Comparison of ENCODE assay signal across 19 cellular contexts in the genomic region with DNA sequence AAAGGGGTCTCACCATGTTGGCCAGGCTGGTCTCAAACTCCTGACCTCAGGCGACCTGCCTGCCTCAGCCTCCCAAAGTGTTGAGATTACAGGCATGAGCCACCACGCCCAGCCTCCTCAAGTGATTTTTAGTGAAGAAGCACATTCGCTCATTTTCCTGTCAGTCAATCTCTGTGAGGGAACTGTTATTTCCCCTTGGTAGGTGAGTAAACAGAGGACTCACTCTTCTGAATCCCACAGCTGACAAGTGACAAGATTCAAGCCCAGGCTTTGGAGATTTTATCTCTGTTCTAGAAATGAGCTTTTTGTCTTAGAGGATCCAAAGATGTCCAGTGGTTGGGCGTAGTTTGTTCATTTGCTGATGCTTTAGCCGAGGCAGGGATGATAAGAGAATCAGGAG. TPM values are rescaled to one million over a fixed set of nuclear protein-coding genes. Genes with fewer than 3 reads are reported as not detected.
DNase-seq lines count a peak whose midpoint lies in the region; ATAC-seq, FAIRE-seq and TF ChIP-seq lines count a peak whose summit lies in the region.
"Had no signal": no experiment of that assay in that cellular context is flagged by ENCODE, and none has a peak within 500 bp of the region (broad histone marks: within the 10 kb centered on the region; RNA-seq: fewer than 3 reads in every experiment).

No MANE protein-coding gene starts in this region.

- in situ Hi-C loops in HepG2 (cut with HindIII; ENCODE audit: extremely low pct_ligation_motif_present, low pct_unique_long_range_greater_than_20kb) = no loop called here

- intact Hi-C loops in HepG2 (cut with micrococcal nuclease; ENCODE audit: unreplicated experiment) = loop anchor here (5.0 kb wide), 1 partner anchor 1456 kb away; no protein-coding TSS in a partner anchor
- intact Hi-C loops in right lobe of liver (cut with DNase I) = no loop called here
- intact Hi-C loops in upper lobe of right lung (cut with DNase I) = no loop called here
- intact Hi-C loops in adrenal gland (cut with DNase I) = no loop called here

- CTCF ChIA-PET in HepG2 (lab: Yijun Ruan, JAX; ENCODE audit: low intra/inter-chr PET ratio, low total read pairs) = no interaction called here

- no peak overlapping the region for H3K9ac ChIP-seq in HepG2 (ENCODE audit: insufficient read depth, low read depth, low read length)

- 0 out of 5 replicates have a peak, but pooled peaks cover 0 to 17% of the 10 kb centered on the region in 2 experiments for H3K27me3 ChIP-seq in HepG2 (ENCODE audit: control insufficient read depth in 1 of 2, insufficient read depth in 2 of 2, low read length in 2 of 2)
- no peaks in the 10 kb centered on the region for H3K27me3 ChIP-seq in right lobe of liver
- H3K27me3 ChIP-seq in upper lobe of right lung = no peaks in the 10 kb centered on the region
- H3K27me3 ChIP-seq in adrenal gland = no peaks in the 10 kb centered on the region
- H3K27me3 ChIP-seq: right atrium auricular region, upper lobe of left lung had no signal

- DNase-seq in HepG2 (ENCODE audit: low spot score) = no peak
- DNase-seq in right lobe of liver = no peak
- DNase-seq in NCI-H510A treated with DMSO at 0.1 percent for 48 hours (lab: John Stamatoyannopoulos, UW) = peak; percentile 61
- DNase-seq in epithelial cell of esophagus (ENCODE audit: low read depth) = peak; percentile 76
- no peak for DNase-seq in upper lobe of right lung
- no peak for DNase-seq in SW 1271 (lab: John Stamatoyannopoulos, UW)
- no peak for DNase-seq in adrenal gland
- no peak for DNase-seq in NCI-H1417 treated with DMSO at 0.1 percent for 48 hours (lab: John Stamatoyannopoulos, UW)
- DNase-seq: activated CD8-positive, alpha-beta memory T cell treated with anti-CD3 and anti-CD28 coated beads, Interleukin-2, amount 50 U/mL, for 4 hours; cerebellar nuclear complex; DND-41; natural killer cell; NCI-H2081 treated with DMSO at 0.1 percent for 48 hours; stimulated activated CD4-positive, alpha-beta T cell treated with anti-CD3 and anti-CD28 coated beads, Interleukin-2, amount 100 ng/mL, for 48 hours had no signal

- no TSS peak for BruUV-seq in HepG2 (replicated peaks; lab: Mats Ljungman, UMichigan)

- POLR2A ChIA-PET in HepG2 (lab: Yijun Ruan, JAX) = no interaction called here

- TF ChIP-seq EP300 in HepG2 (IDR thresholded peaks at IDR 0.05; ENCODE audit: low read depth in 2 of 2, low read length in 2 of 2) (no peak), HepG2 (CRISPR knock-in tag; IDR thresholded peaks at IDR 0.05; ENCODE audit: borderline replicate concordance) (no peak)

- no peak; the same call in 2 of the 3 replicates for ATAC-seq in HepG2
- ATAC-seq in right lobe of liver = no peak
- no peak for ATAC-seq in upper lobe of right lung
- ATAC-seq: activated CD4-positive, CD25-positive, alpha-beta regulatory T cell treated with anti-CD3 and anti-CD28 coated beads, Interleukin-2, amount 50 U/mL, for 24 hours; left lobe of liver; natural killer cell had no signal

- H4K20me1 ChIP-seq in HepG2 (ENCODE audit: insufficient read depth, low read length) = no peaks in the 10 kb centered on the region

- 45% methylated on average over 5 of the region's 5 CpGs for WGBS in HepG2 (ENCODE audit: low lambda C conversion rate)
- WGBS in right lobe of liver (ENCODE audit: insufficient coverage, low coverage, low lambda C conversion rate, missing lambda C conversion rate) = 80% methylated on average over 2 of the region's 5 CpGs
- 83 to 91% (median 85%) methylated on average over 5 of the region's 5 CpGs for WGBS in adrenal gland, 4 donors

- peaks cover 11% of the 10 kb centered on the region for H3K4me1 ChIP-seq in HepG2 (ENCODE audit: insufficient read depth, low read length)
- H3K4me1 ChIP-seq in right lobe of liver = no peaks in the 10 kb centered on the region
- peaks cover 32% of the 10 kb centered on the region for H3K4me1 ChIP-seq in upper lobe of right lung
- H3K4me1 ChIP-seq in adrenal gland (replicated peaks in 1 of 2) = no peaks in the 10 kb centered on the region

- no peak overlapping the region for H3K27ac ChIP-seq in HepG2 (ENCODE audit: extremely low read length, insufficient read depth, low read length)
- no peak overlapping the region for H3K27ac ChIP-seq in right lobe of liver
- H3K27ac ChIP-seq in upper lobe of right lung = peak overlapping the region; percentile 55
- no peak overlapping the region for H3K27ac ChIP-seq in adrenal gland
- H3K27ac ChIP-seq: right atrium auricular region had no signal

- TF ChIP-seq RAD21 in HepG2 (CRISPR knock-in tag; IDR thresholded peaks at IDR 0.05) = no peak

- H3K9me3 ChIP-seq in HepG2 (ENCODE audit: low read length) = no peaks in the 10 kb centered on the region
- no peaks in the 10 kb centered on the region for H3K9me3 ChIP-seq in right lobe of liver
- no peaks in the 10 kb centered on the region for H3K9me3 ChIP-seq in upper lobe of right lung
- no peaks in the 10 kb centered on the region for H3K9me3 ChIP-seq in adrenal gland (replicated peaks in 1 of 3)
- H3K9me3 ChIP-seq: right atrium auricular region, upper lobe of left lung had no signal

- no peak overlapping the region for H3K4me2 ChIP-seq in HepG2 (ENCODE audit: low read depth, low read length)

- no peak overlapping the region for H2AFZ ChIP-seq in HepG2 (ENCODE audit: low read length)

- no peak for FAIRE-seq in HepG2 (lab: Jason Lieb, UNC)

- TF ChIP-seq POLR2A in HepG2 (IDR thresholded peaks at IDR 0.05; ENCODE audit: insufficient read depth in 1 of 2, low read depth in 2 of 2, low read length in 2 of 2) (no peak), right lobe of liver (IDR thresholded peaks at IDR 0.05) (no peak), adrenal gland (IDR thresholded peaks at IDR 0.05) (no peak)

- H3K79me2 ChIP-seq in HepG2 (ENCODE audit: insufficient read depth, low read length) = no peaks in the 10 kb centered on the region

- no peaks in the 10 kb centered on the region for H3K36me3 ChIP-seq in HepG2 (replicated peaks in 1 of 2; ENCODE audit: control insufficient read depth in 1 of 2, insufficient read depth in 2 of 2, low read length in 2 of 2)
- no peaks in the 10 kb centered on the region for H3K36me3 ChIP-seq in right lobe of liver
- H3K36me3 ChIP-seq in upper lobe of right lung = no peaks in the 10 kb centered on the region
- H3K36me3 ChIP-seq in adrenal gland (replicated peaks in 1 of 2) = no peaks in the 10 kb centered on the region
- H3K36me3 ChIP-seq: right atrium auricular region, upper lobe of left lung had no signal

- no peak overlapping the region for H3K4me3 ChIP-seq in HepG2 (replicated peaks in 1 of 3; ENCODE audit: insufficient read depth in 1 of 3, low read depth in 2 of 3, low read length in 3 of 3)
- no peak overlapping the region for H3K4me3 ChIP-seq in right lobe of liver
- H3K4me3 ChIP-seq in epithelial cell of esophagus (ENCODE audit: low read length) = no peak overlapping the region
- H3K4me3 ChIP-seq in upper lobe of right lung = no peak overlapping the region
- H3K4me3 ChIP-seq in adrenal gland = no peak overlapping the region
- H3K4me3 ChIP-seq: right atrium auricular region, upper lobe of left lung had no signal

- TF ChIP-seq CTCF in HepG2 (CRISPR knock-in tag; IDR thresholded peaks at IDR 0.05) (no peak), right lobe of liver (IDR thresholded peaks at IDR 0.05) (no peak), epithelial cell of esophagus (IDR thresholded peaks at IDR 0.05; ENCODE audit: insufficient read depth, low read depth, low read length, missing control alignments) (no peak), upper lobe of right lung (IDR thresholded peaks at IDR 0.05) (no peak), adrenal gland (IDR thresholded peaks at IDR 0.05) (no peak)

TF ChIP-seq in HepG2, 621 proteins besides CTCF, POLR2A, EP300 and RAD21:
- no peak for TF ChIP-seq HNRNPUL1 (IDR thresholded peaks at IDR 0.05; ENCODE audit: low read depth, low read length)
- TF ChIP-seq, protein P1, sequence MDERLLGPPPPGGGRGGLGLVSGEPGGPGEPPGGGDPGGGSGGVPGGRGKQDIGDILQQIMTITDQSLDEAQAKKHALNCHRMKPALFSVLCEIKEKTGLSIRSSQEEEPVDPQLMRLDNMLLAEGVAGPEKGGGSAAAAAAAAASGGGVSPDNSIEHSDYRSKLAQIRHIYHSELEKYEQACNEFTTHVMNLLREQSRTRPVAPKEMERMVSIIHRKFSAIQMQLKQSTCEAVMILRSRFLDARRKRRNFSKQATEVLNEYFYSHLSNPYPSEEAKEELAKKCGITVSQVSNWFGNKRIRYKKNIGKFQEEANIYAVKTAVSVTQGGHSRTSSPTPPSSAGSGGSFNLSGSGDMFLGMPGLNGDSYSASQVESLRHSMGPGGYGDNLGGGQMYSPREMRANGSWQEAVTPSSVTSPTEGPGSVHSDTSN (CRISPR knock-in tag; IDR thresholded peaks at IDR 0.05) = peak; percentile 52; the same call in 1 of the 2 replicates
TF ChIP-seq in HepG2: peak in this region for 1.

RNA-seq across cellular contexts. Expression of gene TACSTD2, which starts 43.9 kb away (rescaled TPM):
- total RNA-seq in HepG2 (2016; rRNA removed; fragmentation: Illumina TruSeq; extraction: Trizol) (not detected in 2 replicates), right lobe of liver (1 to 10 TPM; 1.0 to 4.7 (median 1.3) TPM), upper lobe of right lung (112 TPM), adrenal gland (1 to 10 TPM in 3 of 8 donors, under 1 TPM in 5; 0.32 to 2.5 (median 0.76) TPM)
- total RNA-seq in HepG2 (2016; cell fraction: cytosol; rRNA removed; fragmentation: Illumina TruSeq; extraction: Trizol; ENCODE audit: low read depth) = not detected in 2 replicates
- not detected in 2 replicates for total RNA-seq in HepG2 (2016; cell fraction: insoluble cytoplasmic fraction; rRNA removed; fragmentation: Illumina TruSeq; extraction: Trizol)
- not detected in 2 replicates for total RNA-seq in HepG2 (2016; cell fraction: membrane; rRNA removed; fragmentation: Illumina TruSeq; extraction: Trizol)
- total RNA-seq in HepG2 (2016; cell fraction: nucleus; rRNA removed; fragmentation: Illumina TruSeq; extraction: Trizol) = not detected in 2 replicates
- polyA plus RNA-seq in HepG2 (2011; rRNA removed) (not detected in 2 replicates), adrenal gland (1 to 10 TPM in 2 of 3 donors, under 1 TPM in 1; 0.22 to 1.5 (median 1.2) TPM)
- polyA plus RNA-seq in HepG2 (2011; cell fraction: cytosol; rRNA removed) = not detected in 2 replicates
- polyA plus RNA-seq in HepG2 (2011; cell fraction: nucleus; rRNA removed) = 0.09 and 0.10 TPM in 2 replicates
- not detected in 2 replicates for polyA plus RNA-seq in HepG2 (2012)
- polyA plus RNA-seq in HepG2 (2016; cell fraction: cytosol; fragmentation: Illumina TruSeq; extraction: Trizol; ENCODE audit: low read depth) = not detected in 2 replicates
- polyA plus RNA-seq in HepG2 (2016; cell fraction: insoluble cytoplasmic fraction; fragmentation: Illumina TruSeq; extraction: Trizol; ENCODE audit: low read depth) = not detected in 2 replicates
- polyA plus RNA-seq in HepG2 (2016; cell fraction: membrane; fragmentation: Illumina TruSeq; extraction: Trizol; ENCODE audit: low read depth) = not detected in 2 replicates
- polyA plus RNA-seq in HepG2 (2016; cell fraction: nucleus; fragmentation: Illumina TruSeq; extraction: Trizol; ENCODE audit: insufficient read depth, low read depth) = not detected in 2 replicates
- 0.94 TPM in 1 of 2 replicates, not detected in the other for polyA minus RNA-seq in HepG2 (2011; rRNA and poly(A)+ RNA removed; ENCODE audit: low replicate concordance)
- polyA minus RNA-seq in HepG2 (2011; cell fraction: cytosol; rRNA and poly(A)+ RNA removed) = not detected in 2 replicates
- polyA minus RNA-seq in HepG2 (2011; cell fraction: nucleus; rRNA and poly(A)+ RNA removed) = not detected in 2 replicates
- total RNA-seq: LHCN-M2 had no signal

Comparison
In these comparisons a context has a peak if more than half of its experiments do, and no peak if none do; other contexts are left out.
1. DNase-seq: peak in NCI-H510A treated with DMSO at 0.1 percent for 48 hours (single experiment) and epithelial cell of esophagus (single experiment); none in HepG2 (single experiment), right lobe of liver (0 of 3), upper lobe of right lung (single experiment), SW 1271 (0 of 2), adrenal gland (0 of 7) and NCI-H1417 treated with DMSO at 0.1 percent for 48 hours (single experiment).
2. RNA of gene TACSTD2, which starts 43.9 kb away (total RNA-seq): 112 TPM in upper lobe of right lung (single experiment); 1.0 to 4.7 TPM in right lobe of liver, 0.32 to 2.5 TPM in adrenal gland and not detected in HepG2; every median in the first group is over 10 times any median in the second.